ENCODE assay signal across 22 cellular contexts in genomic region chr1:51561702-51562101, GRCh38. TPM values are rescaled to one million over a fixed set of nuclear protein-coding genes. Genes with fewer than 3 reads are reported as not detected.
DNase-seq lines count a peak whose midpoint lies in the region; ATAC-seq and TF ChIP-seq lines count a peak whose summit lies in the region.
"Had no signal": no experiment of that assay in that cellular context is flagged by ENCODE, and none has a peak within 500 bp of the region (broad histone marks: within the 10 kb centered on the region; RNA-seq: fewer than 3 reads in every experiment).

No MANE protein-coding gene starts in this region.

- H3K27me3 ChIP-seq in heart left ventricle (no peaks in the 10 kb centered on the region), right atrium auricular region (no peaks in the 10 kb centered on the region), psoas muscle (ENCODE audit: insufficient read depth in 3 of 3, low read length in 2 of 3) (no peaks in the 10 kb centered on the region)
- H3K27me3 ChIP-seq: BE2C; BLaER1 treated with 17β-estradiol and CSF1 and Interleukin-3, amounts not matched to agents 10 nM and 100 nM had no signal

- H3K4me3 ChIP-seq in heart left ventricle (no peak overlapping the region), right atrium auricular region (no peak overlapping the region), psoas muscle (no peak overlapping the region)
- H3K4me3 ChIP-seq: A549; BLaER1 treated with 17β-estradiol and CSF1 and Interleukin-3, amounts not matched to agents 10 nM and 100 nM; HAP-1 had no signal

- ATAC-seq in heart left ventricle (peak; percentile 52 to 79 (median 66)), left ventricle myocardium superior (peak; percentile 78), left cardiac atrium (no peak), psoas muscle (peak; percentile 75 to 90 (median 88)), GM18505 (IDR thresholded peaks at IDR 0.05; ENCODE audit: unreplicated experiment) (no peak), HG03432 (IDR thresholded peaks at IDR 0.05; ENCODE audit: unreplicated experiment) (no peak)
- ATAC-seq: A549 had no signal

- H3K4me1 ChIP-seq in heart left ventricle (peaks cover 0 to 23% (median 2%) of the 10 kb centered on the region in 12 donors), right atrium auricular region (peaks cover 0 to 4% of the 10 kb centered on the region in 2 donors), psoas muscle (peaks cover 49% of the 10 kb centered on the region)
- H3K4me1 ChIP-seq: BE2C had no signal

- intact Hi-C loops in heart left ventricle (cut with DNase I), result loop anchor here in 4 of 10 donors (10.0 kb wide), 2 partner anchors 103 to 203 kb away; no protein-coding TSS in a partner anchor
- intact Hi-C loops in left ventricle myocardium superior (cut with micrococcal nuclease), result no loop called here
- intact Hi-C loops in left cardiac atrium (cut with DNase I), result loop anchor here in 1 of 2 donors (10.0 kb wide), 1 partner anchor 203 kb away; no protein-coding TSS in a partner anchor
- intact Hi-C loops in psoas muscle (cut with DNase I), result loop anchor here in 1 of 2 donors (5.0 kb wide), 1 partner anchor 56 kb away; the partner anchor contains the start of gene OSBPL9

- 52 to 88% (median 71%) methylated on average over 1 of the region's 1 CpG for WGBS in heart left ventricle, 4 donors
- WGBS in psoas muscle, 3 donors, result 31 to 39% (median 37%) methylated on average over 1 of the region's 1 CpG

- TF ChIP-seq POLR2A in heart left ventricle (IDR thresholded peaks at IDR 0.05) (no peak), GM18505 (IDR thresholded peaks at IDR 0.05; ENCODE audit: borderline replicate concordance, extremely low read depth, insufficient read depth, insufficient read length) (no peak)

- H3K9me3 ChIP-seq in heart left ventricle (no peaks in the 10 kb centered on the region), right atrium auricular region (no peaks in the 10 kb centered on the region), psoas muscle (no peaks in the 10 kb centered on the region)
- H3K9me3 ChIP-seq: A549; BE2C; BLaER1 treated with 17β-estradiol and CSF1 and Interleukin-3, amounts not matched to agents 10 nM and 100 nM; HAP-1 had no signal

- peak overlapping the region in 5 of 12 donors; percentile 14 to 52 (median 28) for H3K27ac ChIP-seq in heart left ventricle
- no peak overlapping the region for H3K27ac ChIP-seq in right atrium auricular region
- peak overlapping the region; percentile 83 for H3K27ac ChIP-seq in psoas muscle
- H3K27ac ChIP-seq: A549; BLaER1 treated with 17β-estradiol and CSF1 and Interleukin-3, amounts not matched to agents 10 nM and 100 nM had no signal

- H3K36me3 ChIP-seq in heart left ventricle (no peaks in the 10 kb centered on the region), right atrium auricular region (no peaks in the 10 kb centered on the region), psoas muscle (ENCODE audit: insufficient read depth in 1 of 2, low read depth in 1 of 2) (no peaks in the 10 kb centered on the region)
- H3K36me3 ChIP-seq: BE2C; BLaER1 treated with 17β-estradiol and CSF1 and Interleukin-3, amounts not matched to agents 10 nM and 100 nM; HAP-1 had no signal

- DNase-seq in heart left ventricle, result no peak
- DNase-seq in right atrium auricular region (ENCODE audit: low spot score), result no peak
- DNase-seq in left ventricle myocardium superior, result no peak
- DNase-seq in left cardiac atrium, result no peak
- no peak for DNase-seq in psoas muscle
- DNase-seq: 8988T; ACHN; AML-193; BE2C; Calu3; CD4-positive, alpha-beta memory T cell; COR-L47; DMS53; DMS79 treated with DMSO at 0.1 percent for 48 hours; GF-D8; GOT3; HFFc6 had no signal

- TF ChIP-seq CTCF in heart left ventricle (IDR thresholded peaks at IDR 0.05) (no peak), right atrium auricular region (IDR thresholded peaks at IDR 0.05) (no peak), psoas muscle (IDR thresholded peaks at IDR 0.05) (no peak)

RNA-seq across cellular contexts. Expression of gene EPS15, which starts 42.6 kb away (rescaled TPM):
- 10 to 100 TPM; 48.4 to 80.6 (median 72.8) TPM for total RNA-seq in heart left ventricle
- 10 to 100 TPM; 19.9 to 21.8 TPM for polyA plus RNA-seq in heart left ventricle
- 10 to 100 TPM; 50.0 to 54.7 TPM for total RNA-seq in right atrium auricular region
- total RNA-seq in left ventricle myocardium superior, result 71.6 TPM
- 10 to 100 TPM; 59.5 to 64.8 TPM for total RNA-seq in left cardiac atrium
- total RNA-seq in psoas muscle, result 10 to 100 TPM; 42.6 to 71.9 (median 54.1) TPM
- 10 to 100 TPM in 2 of 3 donors, 1 to 10 TPM in 1; 9.8 to 46.1 (median 21.7) TPM for polyA plus RNA-seq in psoas muscle

RNA-seq across cellular contexts. Expression of gene OSBPL9, which starts 55.2 kb away (rescaled TPM):
- 10 to 100 TPM; 44.5 to 69.5 (median 53.5) TPM for total RNA-seq in heart left ventricle
- polyA plus RNA-seq in heart left ventricle, result 10 to 100 TPM; 48.5 to 50.4 TPM
- 10 to 100 TPM; 60.0 to 60.8 TPM for total RNA-seq in right atrium auricular region
- total RNA-seq in left ventricle myocardium superior, result 52.3 TPM
- total RNA-seq in left cardiac atrium, result 10 to 100 TPM; 39.3 to 45.1 TPM
- total RNA-seq in psoas muscle, result 100 to 1,000 TPM in 1 of 4 donors, 10 to 100 TPM in 3; 32.5 to 141 (median 52.0) TPM
- 10 to 100 TPM; 15.6 to 84.8 (median 60.6) TPM for polyA plus RNA-seq in psoas muscle

Comparison
In these comparisons a context has a peak if more than half of its experiments do, and no peak if none do; other contexts are left out.
1. ATAC-seq: peak in heart left ventricle (4 of 4), left ventricle myocardium superior (single experiment) and psoas muscle (4 of 4); none in left cardiac atrium (0 of 2), GM18505 (single experiment) and HG03432 (single experiment).